Comparison of ENCODE assay signal across 1 cellular context in the genomic region with DNA sequence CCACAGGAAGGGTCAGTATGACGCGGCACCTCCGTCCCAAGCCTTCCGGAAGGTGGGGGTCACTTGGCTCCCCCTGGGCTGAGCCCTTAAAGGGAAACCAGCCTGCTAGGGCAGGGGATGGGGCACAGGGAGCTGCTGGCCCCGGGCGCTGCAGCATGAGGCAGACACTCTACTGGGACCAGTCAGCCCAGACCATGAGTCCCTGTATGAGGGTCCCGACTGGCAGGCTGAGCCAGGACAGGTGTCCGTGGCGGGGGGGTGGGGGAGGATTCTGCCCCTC.
TF ChIP-seq lines count a peak whose summit lies in the region.

No MANE protein-coding gene starts in this region.

TF ChIP-seq in K562, 482 proteins besides CTCF, POLR2A, EP300 and RAD21:
- TF ChIP-seq, protein P1, sequence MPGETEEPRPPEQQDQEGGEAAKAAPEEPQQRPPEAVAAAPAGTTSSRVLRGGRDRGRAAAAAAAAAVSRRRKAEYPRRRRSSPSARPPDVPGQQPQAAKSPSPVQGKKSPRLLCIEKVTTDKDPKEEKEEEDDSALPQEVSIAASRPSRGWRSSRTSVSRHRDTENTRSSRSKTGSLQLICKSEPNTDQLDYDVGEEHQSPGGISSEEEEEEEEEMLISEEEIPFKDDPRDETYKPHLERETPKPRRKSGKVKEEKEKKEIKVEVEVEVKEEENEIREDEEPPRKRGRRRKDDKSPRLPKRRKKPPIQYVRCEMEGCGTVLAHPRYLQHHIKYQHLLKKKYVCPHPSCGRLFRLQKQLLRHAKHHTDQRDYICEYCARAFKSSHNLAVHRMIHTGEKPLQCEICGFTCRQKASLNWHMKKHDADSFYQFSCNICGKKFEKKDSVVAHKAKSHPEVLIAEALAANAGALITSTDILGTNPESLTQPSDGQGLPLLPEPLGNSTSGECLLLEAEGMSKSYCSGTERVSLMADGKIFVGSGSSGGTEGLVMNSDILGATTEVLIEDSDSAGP (CRISPR knock-in tag; IDR thresholded peaks at IDR 0.05) = peak; percentile 82
- peak; percentile 29 for TF ChIP-seq FIP1L1 (IDR thresholded peaks at IDR 0.05; ENCODE audit: low read depth, low read length, poor library complexity, severe bottlenecking)
- TF ChIP-seq ZNF124 (CRISPR knock-in tag; IDR thresholded peaks at IDR 0.05) = peak; percentile 41; the same call in 1 of the 2 replicates
- TF ChIP-seq HIVEP1 (CRISPR knock-in tag; IDR thresholded peaks at IDR 0.05) = no peak
- TF ChIP-seq, protein P2, sequence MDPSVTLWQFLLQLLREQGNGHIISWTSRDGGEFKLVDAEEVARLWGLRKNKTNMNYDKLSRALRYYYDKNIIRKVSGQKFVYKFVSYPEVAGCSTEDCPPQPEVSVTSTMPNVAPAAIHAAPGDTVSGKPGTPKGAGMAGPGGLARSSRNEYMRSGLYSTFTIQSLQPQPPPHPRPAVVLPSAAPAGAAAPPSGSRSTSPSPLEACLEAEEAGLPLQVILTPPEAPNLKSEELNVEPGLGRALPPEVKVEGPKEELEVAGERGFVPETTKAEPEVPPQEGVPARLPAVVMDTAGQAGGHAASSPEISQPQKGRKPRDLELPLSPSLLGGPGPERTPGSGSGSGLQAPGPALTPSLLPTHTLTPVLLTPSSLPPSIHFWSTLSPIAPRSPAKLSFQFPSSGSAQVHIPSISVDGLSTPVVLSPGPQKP (CRISPR knock-in tag; IDR thresholded peaks at IDR 0.05) = peak; percentile 40; the same call in 1 of the 2 replicates
- TF ChIP-seq MTA2 (IDR thresholded peaks at IDR 0.05; ENCODE audit: low read depth) = no peak
